Comparison of ENCODE assay signal across 7 cellular contexts in the genomic region with DNA sequence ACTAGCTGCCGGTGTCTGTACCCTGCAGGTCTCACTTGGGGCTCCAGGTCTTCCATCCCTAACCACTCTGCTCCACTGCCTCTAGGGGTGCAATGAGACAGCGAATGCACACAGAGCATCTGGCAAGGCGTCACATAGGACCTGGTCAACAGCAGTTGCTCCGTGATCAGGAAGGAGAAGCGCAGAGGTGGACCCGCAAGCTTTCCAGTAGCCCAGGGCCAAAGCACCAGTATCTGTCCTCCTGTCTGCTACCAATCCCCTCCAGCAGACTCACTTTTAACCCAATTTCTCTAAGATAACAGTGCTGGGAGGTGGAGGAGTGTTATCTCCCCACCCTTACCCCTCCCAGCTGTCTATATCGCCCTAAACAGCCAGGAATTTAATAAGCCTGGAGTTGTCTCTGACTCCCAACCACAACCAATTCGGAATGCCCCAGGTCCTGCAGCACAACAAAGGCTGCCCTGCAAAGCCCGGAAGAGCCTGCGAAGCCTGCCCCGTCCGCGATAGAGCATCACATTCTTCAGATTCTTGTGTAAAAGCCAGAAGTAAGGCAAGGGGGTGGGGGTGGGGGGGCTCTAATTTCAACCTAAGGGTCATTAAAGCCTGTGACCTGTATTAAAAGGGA. TPM values are rescaled to one million over a fixed set of nuclear protein-coding genes. Genes with fewer than 3 reads are reported as not detected.
A peak's percentile ranks its signal among the peaks of the same experiment; 100 is the strongest.
DNase-seq lines count a peak whose midpoint lies in the region; TF ChIP-seq lines count a peak whose summit lies in the region.

No MANE protein-coding gene starts in this region.

- peak overlapping the region; percentile 12 for H3K4me3 ChIP-seq in osteoblast (ENCODE audit: insufficient read depth, low read length)

- H4K20me1 ChIP-seq in osteoblast (ENCODE audit: insufficient read depth, low read length) = peaks cover 84% of the 10 kb centered on the region

- H3K4me1 ChIP-seq in osteoblast (ENCODE audit: insufficient read depth, low read length) = peaks cover 99% of the 10 kb centered on the region

- H3K27me3 Mint-ChIP-seq in HFFc6 (ENCODE audit: insufficient read depth) = peaks cover 7% of the 10 kb centered on the region

- H3K27me3 ChIP-seq in osteoblast (ENCODE audit: insufficient read depth, low read length) = no peaks in the 10 kb centered on the region

- H3K79me2 ChIP-seq in osteoblast (ENCODE audit: insufficient read depth, low read length) = peaks cover 100% of the 10 kb centered on the region

- H3K4me1 Mint-ChIP-seq in HFFc6 (ENCODE audit: low read depth) = peaks cover 100% of the 10 kb centered on the region

- H3K4me2 ChIP-seq in osteoblast (ENCODE audit: insufficient read depth, low read length) = peak overlapping the region; percentile 66

- no peak overlapping the region for H2AFZ ChIP-seq in osteoblast (ENCODE audit: low read length)

- TF ChIP-seq CTCF in HFFc6 (IDR thresholded peaks at IDR 0.05) (peak; percentile 60), VCaP (conservative IDR thresholded peaks at IDR 0.05) (no peak), osteoblast (IDR thresholded peaks at IDR 0.05; ENCODE audit: extremely low read depth, low read depth, low read length) (no peak)

- no peaks in the 10 kb centered on the region for H3K9me3 Mint-ChIP-seq in HFFc6

- H3K9me3 ChIP-seq in osteoblast (ENCODE audit: low read depth, low read length) = no peaks in the 10 kb centered on the region

- DNase-seq in HFFc6 (peak; percentile 86), fibroblast of peridontal ligament (ENCODE audit: extremely low read depth) (peak; percentile 60), osteoblast (ENCODE audit: insufficient read length, low spot score, missing footprints) (peak; percentile 82), NCI-H345 (lab: John Stamatoyannopoulos, UW) (no peak), NCI-H1048 (lab: John Stamatoyannopoulos, UW) (no peak)
- no peak for DNase-seq in activated effector memory CD4-positive, alpha-beta T cell treated with Interleukin-2 at 50 U/mL for 16 hours

- H3K27ac Mint-ChIP-seq in HFFc6 = peak overlapping the region; percentile 90

- H3K36me3 ChIP-seq in osteoblast (ENCODE audit: insufficient read depth, low read length) = peaks cover 42% of the 10 kb centered on the region

- peaks cover 33% of the 10 kb centered on the region for H3K36me3 Mint-ChIP-seq in HFFc6 (ENCODE audit: low read depth)

- H3K4me3 Mint-ChIP-seq in HFFc6 = peak overlapping the region; percentile 59

- H3K27ac ChIP-seq in VCaP = peak overlapping the region; percentile 59; the same call in 1 of the 2 replicates
- peak overlapping the region; percentile 93 for H3K27ac ChIP-seq in osteoblast (ENCODE audit: low read depth, low read length)

RNA-seq across cellular contexts. Expression of gene MYH9, which starts 19.3 kb away (rescaled TPM):
- 1,000 to 10,000 TPM in 2 of 6 experiments, 100 to 1,000 TPM in 4; 881 to 1,084 (median 937) TPM for total RNA-seq in HFFc6 (2021; fragmentation: NEBNext Ultra II Directional; extraction: Animal tissue kit (Norgen Biotek cat#: 25700))
- 796 and 964 TPM in 2 replicates for total RNA-seq in osteoblast

Comparison
In these comparisons a context has a peak if more than half of its experiments do, and no peak if none do; other contexts are left out.
1. DNase-seq: peak in HFFc6 (single experiment), fibroblast of peridontal ligament (single experiment) and osteoblast (single experiment); none in NCI-H345 (single experiment), NCI-H1048 (single experiment) and activated effector memory CD4-positive, alpha-beta T cell treated with Interleukin-2 at 50 U/mL for 16 hours (single experiment).